Comparison of ENCODE assay signal across 1 cellular context in the genomic region with DNA sequence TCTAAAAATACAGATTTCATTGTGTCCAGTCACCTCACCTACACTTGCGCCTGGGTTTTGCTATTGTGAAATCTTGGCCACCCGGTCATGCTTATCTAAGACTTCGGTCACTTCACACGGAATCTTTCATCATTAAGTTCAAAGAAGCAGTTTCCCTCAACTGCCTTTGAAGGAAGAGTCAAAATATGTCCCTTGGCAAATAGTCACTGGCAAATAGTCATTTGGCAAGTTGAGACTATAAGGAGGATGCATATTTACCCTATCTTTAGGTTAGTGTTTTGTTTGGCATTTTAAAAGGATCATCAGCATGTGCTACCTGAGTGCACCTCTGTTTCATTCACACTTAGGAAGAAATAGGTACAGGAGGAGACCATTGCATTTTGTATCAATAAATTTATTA.
TF ChIP-seq lines count a peak whose summit lies in the region.

No MANE protein-coding gene starts in this region.

TF ChIP-seq in HepG2, 621 proteins besides CTCF, POLR2A, EP300 and RAD21 (continued from another document and continues in another):
- TF ChIP-seq, protein P1, sequence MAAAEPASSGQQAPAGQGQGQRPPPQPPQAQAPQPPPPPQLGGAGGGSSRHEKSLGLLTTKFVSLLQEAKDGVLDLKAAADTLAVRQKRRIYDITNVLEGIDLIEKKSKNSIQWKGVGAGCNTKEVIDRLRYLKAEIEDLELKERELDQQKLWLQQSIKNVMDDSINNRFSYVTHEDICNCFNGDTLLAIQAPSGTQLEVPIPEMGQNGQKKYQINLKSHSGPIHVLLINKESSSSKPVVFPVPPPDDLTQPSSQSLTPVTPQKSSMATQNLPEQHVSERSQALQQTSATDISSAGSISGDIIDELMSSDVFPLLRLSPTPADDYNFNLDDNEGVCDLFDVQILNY (CRISPR knock-in tag; conservative IDR thresholded peaks at IDR 0.05), result no peak
- TF ChIP-seq ZNF383 (CRISPR knock-in tag; IDR thresholded peaks at IDR 0.05; ENCODE audit: borderline replicate concordance) (no peak), KLF9 (CRISPR knock-in tag; IDR thresholded peaks at IDR 0.05; ENCODE audit: low read depth) (no peak; the same call in 1 of the 2 replicates), THYN1 (CRISPR knock-in tag; IDR thresholded peaks at IDR 0.05; ENCODE audit: borderline replicate concordance, low read depth) (no peak), ZNF451 (CRISPR knock-in tag; IDR thresholded peaks at IDR 0.05) (no peak), DPF2 (CRISPR knock-in tag; IDR thresholded peaks at IDR 0.05; ENCODE audit: borderline replicate concordance, low read depth) (peak; percentile 98), ZMYM4 (CRISPR knock-in tag; IDR thresholded peaks at IDR 0.05) (peak; percentile 92), CREM (IDR thresholded peaks at IDR 0.05) (peak; percentile 98), CREM (CRISPR knock-in tag; IDR thresholded peaks at IDR 0.05) (no peak), ZNF619 (CRISPR knock-in tag; IDR thresholded peaks at IDR 0.05) (no peak), ZNF790 (CRISPR knock-in tag; IDR thresholded peaks at IDR 0.05; ENCODE audit: borderline replicate concordance) (no peak), POGZ (CRISPR knock-in tag; IDR thresholded peaks at IDR 0.05) (peak; percentile 92), ARID2 (CRISPR knock-in tag; IDR thresholded peaks at IDR 0.05; ENCODE audit: borderline replicate concordance) (no peak), ZNF124 (CRISPR knock-in tag; IDR thresholded peaks at IDR 0.05) (peak; percentile 88), ZNF343 (CRISPR knock-in tag; IDR thresholded peaks at IDR 0.05) (no peak), KLF13 (CRISPR knock-in tag; IDR thresholded peaks at IDR 0.05) (no peak), PRPF4 (IDR thresholded peaks at IDR 0.05; ENCODE audit: low read depth, low read length, poor library complexity, severe bottlenecking) (no peak), ZEB1 (IDR thresholded peaks at IDR 0.05; ENCODE audit: insufficient replicate concordance, low read depth) (peak; percentile 93), ZNF7 (CRISPR knock-in tag; IDR thresholded peaks at IDR 0.05) (peak; percentile 86), ZNF367 (CRISPR knock-in tag; IDR thresholded peaks at IDR 0.05; ENCODE audit: borderline replicate concordance) (no peak), ZSCAN30 (CRISPR knock-in tag; IDR thresholded peaks at IDR 0.05) (no peak), NR2F2 (IDR thresholded peaks at IDR 0.05; ENCODE audit: borderline replicate concordance, low read depth) (peak; percentile 95), SMARCC2 (IDR thresholded peaks at IDR 0.05) (peak; percentile 54; the same call in 1 of the 2 replicates)
- TF ChIP-seq, protein P2, sequence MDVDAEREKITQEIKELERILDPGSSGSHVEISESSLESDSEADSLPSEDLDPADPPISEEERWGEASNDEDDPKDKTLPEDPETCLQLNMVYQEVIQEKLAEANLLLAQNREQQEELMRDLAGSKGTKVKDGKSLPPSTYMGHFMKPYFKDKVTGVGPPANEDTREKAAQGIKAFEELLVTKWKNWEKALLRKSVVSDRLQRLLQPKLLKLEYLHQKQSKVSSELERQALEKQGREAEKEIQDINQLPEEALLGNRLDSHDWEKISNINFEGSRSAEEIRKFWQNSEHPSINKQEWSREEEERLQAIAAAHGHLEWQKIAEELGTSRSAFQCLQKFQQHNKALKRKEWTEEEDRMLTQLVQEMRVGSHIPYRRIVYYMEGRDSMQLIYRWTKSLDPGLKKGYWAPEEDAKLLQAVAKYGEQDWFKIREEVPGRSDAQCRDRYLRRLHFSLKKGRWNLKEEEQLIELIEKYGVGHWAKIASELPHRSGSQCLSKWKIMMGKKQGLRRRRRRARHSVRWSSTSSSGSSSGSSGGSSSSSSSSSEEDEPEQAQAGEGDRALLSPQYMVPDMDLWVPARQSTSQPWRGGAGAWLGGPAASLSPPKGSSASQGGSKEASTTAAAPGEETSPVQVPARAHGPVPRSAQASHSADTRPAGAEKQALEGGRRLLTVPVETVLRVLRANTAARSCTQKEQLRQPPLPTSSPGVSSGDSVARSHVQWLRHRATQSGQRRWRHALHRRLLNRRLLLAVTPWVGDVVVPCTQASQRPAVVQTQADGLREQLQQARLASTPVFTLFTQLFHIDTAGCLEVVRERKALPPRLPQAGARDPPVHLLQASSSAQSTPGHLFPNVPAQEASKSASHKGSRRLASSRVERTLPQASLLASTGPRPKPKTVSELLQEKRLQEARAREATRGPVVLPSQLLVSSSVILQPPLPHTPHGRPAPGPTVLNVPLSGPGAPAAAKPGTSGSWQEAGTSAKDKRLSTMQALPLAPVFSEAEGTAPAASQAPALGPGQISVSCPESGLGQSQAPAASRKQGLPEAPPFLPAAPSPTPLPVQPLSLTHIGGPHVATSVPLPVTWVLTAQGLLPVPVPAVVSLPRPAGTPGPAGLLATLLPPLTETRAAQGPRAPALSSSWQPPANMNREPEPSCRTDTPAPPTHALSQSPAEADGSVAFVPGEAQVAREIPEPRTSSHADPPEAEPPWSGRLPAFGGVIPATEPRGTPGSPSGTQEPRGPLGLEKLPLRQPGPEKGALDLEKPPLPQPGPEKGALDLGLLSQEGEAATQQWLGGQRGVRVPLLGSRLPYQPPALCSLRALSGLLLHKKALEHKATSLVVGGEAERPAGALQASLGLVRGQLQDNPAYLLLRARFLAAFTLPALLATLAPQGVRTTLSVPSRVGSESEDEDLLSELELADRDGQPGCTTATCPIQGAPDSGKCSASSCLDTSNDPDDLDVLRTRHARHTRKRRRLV (CRISPR knock-in tag; IDR thresholded peaks at IDR 0.05), result no peak
- TF ChIP-seq, protein P3, sequence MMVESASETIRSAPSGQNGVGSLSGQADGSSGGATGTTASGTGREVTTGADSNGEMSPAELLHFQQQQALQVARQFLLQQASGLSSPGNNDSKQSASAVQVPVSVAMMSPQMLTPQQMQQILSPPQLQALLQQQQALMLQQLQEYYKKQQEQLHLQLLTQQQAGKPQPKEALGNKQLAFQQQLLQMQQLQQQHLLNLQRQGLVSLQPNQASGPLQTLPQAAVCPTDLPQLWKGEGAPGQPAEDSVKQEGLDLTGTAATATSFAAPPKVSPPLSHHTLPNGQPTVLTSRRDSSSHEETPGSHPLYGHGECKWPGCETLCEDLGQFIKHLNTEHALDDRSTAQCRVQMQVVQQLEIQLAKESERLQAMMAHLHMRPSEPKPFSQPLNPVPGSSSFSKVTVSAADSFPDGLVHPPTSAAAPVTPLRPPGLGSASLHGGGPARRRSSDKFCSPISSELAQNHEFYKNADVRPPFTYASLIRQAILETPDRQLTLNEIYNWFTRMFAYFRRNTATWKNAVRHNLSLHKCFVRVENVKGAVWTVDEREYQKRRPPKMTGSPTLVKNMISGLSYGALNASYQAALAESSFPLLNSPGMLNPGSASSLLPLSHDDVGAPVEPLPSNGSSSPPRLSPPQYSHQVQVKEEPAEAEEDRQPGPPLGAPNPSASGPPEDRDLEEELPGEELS (CRISPR knock-in tag; IDR thresholded peaks at IDR 0.05), result peak; percentile 98
- TF ChIP-seq, protein P4, sequence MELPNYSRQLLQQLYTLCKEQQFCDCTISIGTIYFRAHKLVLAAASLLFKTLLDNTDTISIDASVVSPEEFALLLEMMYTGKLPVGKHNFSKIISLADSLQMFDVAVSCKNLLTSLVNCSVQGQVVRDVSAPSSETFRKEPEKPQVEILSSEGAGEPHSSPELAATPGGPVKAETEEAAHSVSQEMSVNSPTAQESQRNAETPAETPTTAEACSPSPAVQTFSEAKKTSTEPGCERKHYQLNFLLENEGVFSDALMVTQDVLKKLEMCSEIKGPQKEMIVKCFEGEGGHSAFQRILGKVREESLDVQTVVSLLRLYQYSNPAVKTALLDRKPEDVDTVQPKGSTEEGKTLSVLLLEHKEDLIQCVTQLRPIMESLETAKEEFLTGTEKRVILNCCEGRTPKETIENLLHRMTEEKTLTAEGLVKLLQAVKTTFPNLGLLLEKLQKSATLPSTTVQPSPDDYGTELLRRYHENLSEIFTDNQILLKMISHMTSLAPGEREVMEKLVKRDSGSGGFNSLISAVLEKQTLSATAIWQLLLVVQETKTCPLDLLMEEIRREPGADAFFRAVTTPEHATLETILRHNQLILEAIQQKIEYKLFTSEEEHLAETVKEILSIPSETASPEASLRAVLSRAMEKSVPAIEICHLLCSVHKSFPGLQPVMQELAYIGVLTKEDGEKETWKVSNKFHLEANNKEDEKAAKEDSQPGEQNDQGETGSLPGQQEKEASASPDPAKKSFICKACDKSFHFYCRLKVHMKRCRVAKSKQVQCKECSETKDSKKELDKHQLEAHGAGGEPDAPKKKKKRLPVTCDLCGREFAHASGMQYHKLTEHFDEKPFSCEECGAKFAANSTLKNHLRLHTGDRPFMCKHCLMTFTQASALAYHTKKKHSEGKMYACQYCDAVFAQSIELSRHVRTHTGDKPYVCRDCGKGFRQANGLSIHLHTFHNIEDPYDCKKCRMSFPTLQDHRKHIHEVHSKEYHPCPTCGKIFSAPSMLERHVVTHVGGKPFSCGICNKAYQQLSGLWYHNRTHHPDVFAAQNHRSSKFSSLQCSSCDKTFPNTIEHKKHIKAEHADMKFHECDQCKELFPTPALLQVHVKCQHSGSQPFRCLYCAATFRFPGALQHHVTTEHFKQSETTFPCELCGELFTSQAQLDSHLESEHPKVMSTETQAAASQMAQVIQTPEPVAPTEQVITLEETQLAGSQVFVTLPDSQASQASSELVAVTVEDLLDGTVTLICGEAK (IDR thresholded peaks at IDR 0.05), result no peak
- TF ChIP-seq, protein P4 (CRISPR knock-in tag; IDR thresholded peaks at IDR 0.05), result no peak
- TF ChIP-seq, protein P5, sequence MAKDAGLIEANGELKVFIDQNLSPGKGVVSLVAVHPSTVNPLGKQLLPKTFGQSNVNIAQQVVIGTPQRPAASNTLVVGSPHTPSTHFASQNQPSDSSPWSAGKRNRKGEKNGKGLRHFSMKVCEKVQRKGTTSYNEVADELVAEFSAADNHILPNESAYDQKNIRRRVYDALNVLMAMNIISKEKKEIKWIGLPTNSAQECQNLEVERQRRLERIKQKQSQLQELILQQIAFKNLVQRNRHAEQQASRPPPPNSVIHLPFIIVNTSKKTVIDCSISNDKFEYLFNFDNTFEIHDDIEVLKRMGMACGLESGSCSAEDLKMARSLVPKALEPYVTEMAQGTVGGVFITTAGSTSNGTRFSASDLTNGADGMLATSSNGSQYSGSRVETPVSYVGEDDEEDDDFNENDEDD (CRISPR knock-in tag; IDR thresholded peaks at IDR 0.05; ENCODE audit: borderline replicate concordance), result peak; percentile 65; the same call in 1 of the 2 replicates
- TF ChIP-seq, protein P6, sequence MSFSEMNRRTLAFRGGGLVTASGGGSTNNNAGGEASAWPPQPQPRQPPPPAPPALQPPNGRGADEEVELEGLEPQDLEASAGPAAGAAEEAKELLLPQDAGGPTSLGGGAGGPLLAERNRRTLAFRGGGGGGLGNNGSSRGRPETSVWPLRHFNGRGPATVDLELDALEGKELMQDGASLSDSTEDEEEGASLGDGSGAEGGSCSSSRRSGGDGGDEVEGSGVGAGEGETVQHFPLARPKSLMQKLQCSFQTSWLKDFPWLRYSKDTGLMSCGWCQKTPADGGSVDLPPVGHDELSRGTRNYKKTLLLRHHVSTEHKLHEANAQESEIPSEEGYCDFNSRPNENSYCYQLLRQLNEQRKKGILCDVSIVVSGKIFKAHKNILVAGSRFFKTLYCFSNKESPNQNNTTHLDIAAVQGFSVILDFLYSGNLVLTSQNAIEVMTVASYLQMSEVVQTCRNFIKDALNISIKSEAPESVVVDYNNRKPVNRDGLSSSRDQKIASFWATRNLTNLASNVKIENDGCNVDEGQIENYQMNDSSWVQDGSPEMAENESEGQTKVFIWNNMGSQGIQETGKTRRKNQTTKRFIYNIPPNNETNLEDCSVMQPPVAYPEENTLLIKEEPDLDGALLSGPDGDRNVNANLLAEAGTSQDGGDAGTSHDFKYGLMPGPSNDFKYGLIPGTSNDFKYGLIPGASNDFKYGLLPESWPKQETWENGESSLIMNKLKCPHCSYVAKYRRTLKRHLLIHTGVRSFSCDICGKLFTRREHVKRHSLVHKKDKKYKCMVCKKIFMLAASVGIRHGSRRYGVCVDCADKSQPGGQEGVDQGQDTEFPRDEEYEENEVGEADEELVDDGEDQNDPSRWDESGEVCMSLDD (CRISPR knock-in tag; IDR thresholded peaks at IDR 0.05; ENCODE audit: borderline replicate concordance), result no peak
- TF ChIP-seq, protein P7, sequence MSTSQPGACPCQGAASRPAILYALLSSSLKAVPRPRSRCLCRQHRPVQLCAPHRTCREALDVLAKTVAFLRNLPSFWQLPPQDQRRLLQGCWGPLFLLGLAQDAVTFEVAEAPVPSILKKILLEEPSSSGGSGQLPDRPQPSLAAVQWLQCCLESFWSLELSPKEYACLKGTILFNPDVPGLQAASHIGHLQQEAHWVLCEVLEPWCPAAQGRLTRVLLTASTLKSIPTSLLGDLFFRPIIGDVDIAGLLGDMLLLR (CRISPR knock-in tag; IDR thresholded peaks at IDR 0.05), result no peak
- TF ChIP-seq, protein P8, sequence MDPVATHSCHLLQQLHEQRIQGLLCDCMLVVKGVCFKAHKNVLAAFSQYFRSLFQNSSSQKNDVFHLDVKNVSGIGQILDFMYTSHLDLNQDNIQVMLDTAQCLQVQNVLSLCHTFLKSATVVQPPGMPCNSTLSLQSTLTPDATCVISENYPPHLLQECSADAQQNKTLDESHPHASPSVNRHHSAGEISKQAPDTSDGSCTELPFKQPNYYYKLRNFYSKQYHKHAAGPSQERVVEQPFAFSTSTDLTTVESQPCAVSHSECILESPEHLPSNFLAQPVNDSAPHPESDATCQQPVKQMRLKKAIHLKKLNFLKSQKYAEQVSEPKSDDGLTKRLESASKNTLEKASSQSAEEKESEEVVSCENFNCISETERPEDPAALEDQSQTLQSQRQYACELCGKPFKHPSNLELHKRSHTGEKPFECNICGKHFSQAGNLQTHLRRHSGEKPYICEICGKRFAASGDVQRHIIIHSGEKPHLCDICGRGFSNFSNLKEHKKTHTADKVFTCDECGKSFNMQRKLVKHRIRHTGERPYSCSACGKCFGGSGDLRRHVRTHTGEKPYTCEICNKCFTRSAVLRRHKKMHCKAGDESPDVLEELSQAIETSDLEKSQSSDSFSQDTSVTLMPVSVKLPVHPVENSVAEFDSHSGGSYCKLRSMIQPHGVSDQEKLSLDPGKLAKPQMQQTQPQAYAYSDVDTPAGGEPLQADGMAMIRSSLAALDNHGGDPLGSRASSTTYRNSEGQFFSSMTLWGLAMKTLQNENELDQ (CRISPR knock-in tag; IDR thresholded peaks at IDR 0.05; ENCODE audit: borderline replicate concordance), result no peak
